ENCODE assay signal across 8 cellular contexts in genomic region chrX:104136241-104137019, GRCh38. TPM values are rescaled to one million over a fixed set of nuclear protein-coding genes. Genes with fewer than 3 reads are reported as not detected.
DNase-seq lines count a peak whose midpoint lies in the region; ATAC-seq, FAIRE-seq and TF ChIP-seq lines count a peak whose summit lies in the region.

No MANE protein-coding gene starts in this region.

- H3K36me3 Mint-ChIP-seq in activated naive CD4-positive, alpha-beta T cell treated with anti-CD3 and anti-CD28 coated beads, Interleukin-2, amount 10 ng/mL, durations not matched to agents 7 days and 5 days, result no peaks in the 10 kb centered on the region

- H3K9me3 Mint-ChIP-seq in activated naive CD4-positive, alpha-beta T cell treated with anti-CD3 and anti-CD28 coated beads, Interleukin-2, amount 10 ng/mL, durations not matched to agents 7 days and 5 days, result no peaks in the 10 kb centered on the region

- no peaks in the 10 kb centered on the region for H3K9me3 ChIP-seq in Loucy (ENCODE audit: insufficient read depth, low read depth, low read length)
- no peaks in the 10 kb centered on the region for H3K9me3 ChIP-seq in gastroesophageal sphincter
- no peaks in the 10 kb centered on the region for H3K9me3 ChIP-seq in osteoblast (ENCODE audit: low read depth, low read length)

- H3K36me3 ChIP-seq in Loucy (ENCODE audit: insufficient read depth, low read length), result no peaks in the 10 kb centered on the region
- H3K36me3 ChIP-seq in gastroesophageal sphincter, result no peaks in the 10 kb centered on the region
- no peaks in the 10 kb centered on the region for H3K36me3 ChIP-seq in osteoblast (ENCODE audit: insufficient read depth, low read length)

- TF ChIP-seq POLR2A in H54 (IDR thresholded peaks at IDR 0.05; ENCODE audit: low read depth, low read length), result no peak
- no peak for TF ChIP-seq POLR2A in gastroesophageal sphincter (IDR thresholded peaks at IDR 0.05)

- no peak overlapping the region for H3K4me3 ChIP-seq in Loucy (ENCODE audit: low read length, poor library complexity, severe bottlenecking)
- peak overlapping the region; percentile 44 to 55 for H3K4me3 ChIP-seq in gastroesophageal sphincter
- peak overlapping the region; percentile 72 for H3K4me3 ChIP-seq in osteoblast (ENCODE audit: insufficient read depth, low read length)

- peak; percentile 66 for FAIRE-seq in H54 (lab: Jason Lieb, UNC)

- WGBS in gastroesophageal sphincter (ENCODE audit: low coverage in 1 of 2), 2 donors, result 30 to 36% methylated on average over 5 to 9 of the region's 10 CpGs

- H3K27ac Mint-ChIP-seq in activated naive CD4-positive, alpha-beta T cell treated with anti-CD3 and anti-CD28 coated beads, Interleukin-2, amount 10 ng/mL, durations not matched to agents 7 days and 5 days, result no peak overlapping the region

- H3K27me3 ChIP-seq in Loucy (ENCODE audit: insufficient read depth, low read length, poor library complexity, severe bottlenecking) (no peaks in the 10 kb centered on the region), gastroesophageal sphincter (no peaks in the 10 kb centered on the region), osteoblast (ENCODE audit: insufficient read depth, low read length) (no peaks in the 10 kb centered on the region)

- H3K4me3 Mint-ChIP-seq in activated naive CD4-positive, alpha-beta T cell treated with anti-CD3 and anti-CD28 coated beads, Interleukin-2, amount 10 ng/mL, durations not matched to agents 7 days and 5 days, result no peak overlapping the region

- CTCF ChIA-PET in RWPE1 (lab: Yijun Ruan, JAX), result interaction anchor here (0.6 kb wide), 3 partner anchors 8 to 228 kb away, joined by 3 to 5 read pairs (median 4); no protein-coding TSS in a partner anchor
- CTCF ChIA-PET in activated naive CD4-positive, alpha-beta T cell treated with anti-CD3 and anti-CD28 coated beads, Interleukin-2, amount 10 ng/mL, durations not matched to agents 7 days and 5 days (lab: Charles Lee), result interaction anchor here (0.6 to 2.6 kb wide), 11 partner anchors 11 to 291 kb away, joined by 3 to 18 read pairs (median 4); partner anchors contain the start of gene ZCCHC18

- H3K4me1 Mint-ChIP-seq in activated naive CD4-positive, alpha-beta T cell treated with anti-CD3 and anti-CD28 coated beads, Interleukin-2, amount 10 ng/mL, durations not matched to agents 7 days and 5 days, result peaks cover 10% of the 10 kb centered on the region

- H3K4me2 ChIP-seq in Loucy (ENCODE audit: low read depth, low read length, poor library complexity, severe bottlenecking) (no peak overlapping the region), osteoblast (ENCODE audit: insufficient read depth, low read length) (peak overlapping the region; percentile 88)

- no peaks in the 10 kb centered on the region for H3F3A ChIP-seq in Loucy (ENCODE audit: low read depth)

- peak; percentile 64 for TF ChIP-seq CTCF in Loucy (conservative IDR thresholded peaks at IDR 0.05; ENCODE audit: low read length)
- peak; percentile 56 for TF ChIP-seq CTCF in RWPE1 (conservative IDR thresholded peaks at IDR 0.05; ENCODE audit: low read depth)
- peak; percentile 44 to 86 (median 67) for TF ChIP-seq CTCF in gastroesophageal sphincter (IDR thresholded peaks at IDR 0.05)
- TF ChIP-seq CTCF in osteoblast (IDR thresholded peaks at IDR 0.05; ENCODE audit: extremely low read depth, low read depth, low read length), result peak; percentile 80

- TF ChIP-seq EP300 in gastroesophageal sphincter (IDR thresholded peaks at IDR 0.05), result no peak

- H2AFZ ChIP-seq in Loucy (ENCODE audit: low read length) (no peak overlapping the region), osteoblast (ENCODE audit: low read length) (peak overlapping the region; percentile 91)

- no peaks in the 10 kb centered on the region for H4K20me1 ChIP-seq in Loucy (ENCODE audit: insufficient read depth, low read length, poor library complexity, severe bottlenecking)
- H4K20me1 ChIP-seq in osteoblast (ENCODE audit: insufficient read depth, low read length), result no peaks in the 10 kb centered on the region

- POLR2A ChIA-PET in RWPE1 (lab: Yijun Ruan, JAX; ENCODE audit: low non-redundant PET), result no interaction called here

- peak; percentile 32 for DNase-seq in GM04503 (ENCODE audit: low read depth)
- DNase-seq in H54 (ENCODE audit: insufficient read length, low spot score), result peak; percentile 42
- peak; percentile 55 for DNase-seq in RWPE1 (ENCODE audit: low spot score)
- DNase-seq in activated naive CD4-positive, alpha-beta T cell treated with anti-CD3 and anti-CD28 coated beads, Interleukin-2, amount 10 ng/mL, durations not matched to agents 7 days and 5 days, result peak; percentile 62
- DNase-seq in osteoblast (ENCODE audit: insufficient read length, low spot score, missing footprints), result peak; percentile 71
- no peak for DNase-seq in OCI-M2 (lab: John Stamatoyannopoulos, UW; ENCODE audit: unreplicated experiment)

- H3K27ac ChIP-seq in RWPE1, result no peak overlapping the region
- H3K27ac ChIP-seq in gastroesophageal sphincter, result peak overlapping the region; percentile 48 to 82 (median 73)
- H3K27ac ChIP-seq in osteoblast (ENCODE audit: low read depth, low read length), result peak overlapping the region; percentile 61

- no peaks in the 10 kb centered on the region for H3K79me2 ChIP-seq in Loucy (ENCODE audit: insufficient read depth, low read length)
- no peaks in the 10 kb centered on the region for H3K79me2 ChIP-seq in osteoblast (ENCODE audit: insufficient read depth, low read length)

- no peaks in the 10 kb centered on the region for H3K9me2 ChIP-seq in Loucy (replicated peaks; ENCODE audit: low read depth, low read length)

- H3K4me1 ChIP-seq in Loucy (ENCODE audit: insufficient read depth, low read length, poor library complexity, severe bottlenecking) (no peaks in the 10 kb centered on the region), gastroesophageal sphincter (peaks cover 0 to 15% (median 5%) of the 10 kb centered on the region in 3 donors), osteoblast (ENCODE audit: insufficient read depth, low read length) (no peaks in the 10 kb centered on the region)

- no peaks in the 10 kb centered on the region for H3K27me3 Mint-ChIP-seq in activated naive CD4-positive, alpha-beta T cell treated with anti-CD3 and anti-CD28 coated beads, Interleukin-2, amount 10 ng/mL, durations not matched to agents 7 days and 5 days

- no peak overlapping the region for H3K9ac ChIP-seq in Loucy (ENCODE audit: low read depth, low read length, poor library complexity, severe bottlenecking)

- peak; percentile 89 for ATAC-seq in gastroesophageal sphincter

RNA-seq across cellular contexts. Expression of gene SLC25A53, which starts 20.4 kb away (rescaled TPM):
- total RNA-seq in gastroesophageal sphincter (10 to 100 TPM; 21.9 to 53.4 (median 30.3) TPM), osteoblast (7.6 and 8.5 TPM in 2 replicates)

RNA-seq across cellular contexts. Expression of gene ZCCHC18, which starts 24.1 kb away (rescaled TPM):
- total RNA-seq in gastroesophageal sphincter, result 1 to 10 TPM; 1.0 to 2.0 (median 1.5) TPM
- total RNA-seq in osteoblast, result 0.29 and 1.1 TPM in 2 replicates

RNA-seq across cellular contexts. Expression of gene FAM199X, which starts 29.8 kb away (rescaled TPM):
- 10 to 100 TPM; 23.6 to 33.8 (median 26.3) TPM for total RNA-seq in gastroesophageal sphincter
- total RNA-seq in osteoblast, result 20.3 and 22.4 TPM in 2 replicates
